In the genomic region with DNA sequence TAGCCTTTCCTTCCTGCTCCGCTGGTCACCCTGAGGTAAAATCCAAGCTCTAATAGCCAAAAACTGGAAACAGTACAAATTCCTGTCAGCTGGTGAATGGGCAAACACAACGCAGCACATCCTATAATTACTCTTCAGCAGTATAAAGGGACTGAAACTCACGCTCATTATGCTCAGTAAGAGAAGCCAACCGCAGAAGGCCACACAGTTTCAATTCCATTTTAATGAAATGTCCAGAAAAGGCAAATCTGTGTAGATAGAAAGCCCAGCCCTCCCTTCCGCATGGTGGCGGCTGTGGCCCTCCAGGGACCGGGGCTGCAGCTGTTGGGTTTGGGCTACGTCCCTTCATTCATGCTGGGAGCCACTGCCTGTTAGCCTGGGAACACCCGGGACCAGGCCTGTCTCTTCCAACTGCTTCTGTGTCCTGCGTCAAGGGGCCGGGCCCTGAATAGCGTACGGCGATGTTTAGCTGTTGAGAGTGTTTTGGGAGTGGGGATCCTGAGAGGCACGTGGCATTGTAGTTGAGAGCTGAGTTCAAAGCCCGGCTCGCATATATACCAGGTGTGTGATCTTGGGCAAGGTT, we compare ENCODE assay signal across 11 cellular contexts. TPM values are rescaled to one million over a fixed set of nuclear protein-coding genes. Genes with fewer than 3 reads are reported as not detected.
DNase-seq lines count a peak whose midpoint lies in the region; ATAC-seq and TF ChIP-seq lines count a peak whose summit lies in the region.
"Had no signal": no experiment of that assay in that cellular context is flagged by ENCODE, and none has a peak within 500 bp of the region (broad histone marks: within the 10 kb centered on the region; RNA-seq: fewer than 3 reads in every experiment).

No MANE protein-coding gene starts in this region.

- intact Hi-C loops in dorsolateral prefrontal cortex (cut with DNase I): no loop called here
- intact Hi-C loops in transverse colon (cut with DNase I; ENCODE audit: low total_unique reads): no loop called here

- in situ Hi-C loops in transverse colon (cut with MboI; ENCODE audit: low pct_ligation_motif_present in 1 of 4, low pct_unique_long_range_greater_than_20kb in 1 of 4, low sequenced_read_pairs in 3 of 4): no loop called here

- no peaks in the 10 kb centered on the region for H3K9me3 ChIP-seq in transverse colon

- H3K36me3 ChIP-seq in transverse colon: peaks cover 0 to 7% (median 0%) of the 10 kb centered on the region in 4 donors

- peaks cover 0 to 17% (median 0%) of the 10 kb centered on the region in 4 donors for H3K4me1 ChIP-seq in transverse colon
- H3K4me1 ChIP-seq: parathyroid adenoma had no signal

- peak; percentile 71 for ATAC-seq in HG03378 (IDR thresholded peaks at IDR 0.05; ENCODE audit: unreplicated experiment)

- WGBS in transverse colon (ENCODE audit: low coverage in 1 of 2), 2 donors: 65 to 75% methylated on average over 1 to 16 of the region's 17 CpGs

- no peak for TF ChIP-seq POLR2A in transverse colon (IDR thresholded peaks at IDR 0.05)

- no peaks in the 10 kb centered on the region for H3K27me3 ChIP-seq in dorsolateral prefrontal cortex
- no peaks in the 10 kb centered on the region for H3K27me3 ChIP-seq in transverse colon

- peak overlapping the region in 52 of 59 donors; percentile 3 to 84 (median 60) for H3K27ac ChIP-seq in dorsolateral prefrontal cortex
- peak overlapping the region in 3 of 4 donors; percentile 45 to 68 (median 57) for H3K27ac ChIP-seq in transverse colon
- H3K27ac ChIP-seq: 22Rv1, parathyroid adenoma had no signal

- H3K4me3 ChIP-seq in dorsolateral prefrontal cortex (peak overlapping the region in 10 of 59 donors; percentile 3 to 31 (median 15)), transverse colon (no peak overlapping the region)

- DNase-seq in NCI-H1092 treated with DMSO at 0.1 percent for 48 hours (lab: John Stamatoyannopoulos, UW) (peak; percentile 30), NCI-H1092 (lab: John Stamatoyannopoulos, UW) (no peak), dorsolateral prefrontal cortex (peak in 4 of 10 donors; percentile 23 to 51 (median 34)), transverse colon (peak; percentile 55), T-helper 9 cell (no peak), NCI-H2107 treated with DMSO at 0.1 percent for 48 hours (lab: John Stamatoyannopoulos, UW; ENCODE audit: unreplicated experiment) (no peak), NCI-H2196 (lab: John Stamatoyannopoulos, UW; ENCODE audit: unreplicated experiment) (no peak)
- DNase-seq: NCI-H187 treated with DMSO at 0.1 percent for 48 hours had no signal

- TF ChIP-seq EP300 in transverse colon (IDR thresholded peaks at IDR 0.05; ENCODE audit: low read depth): no peak

- peak in 11 of 56 donors; percentile 5 to 30 (median 11) for TF ChIP-seq CTCF in dorsolateral prefrontal cortex (IDR thresholded peaks at IDR 0.05 in 54 of 56, conservative IDR thresholded peaks at IDR 0.05 in 2 of 56; ENCODE audit: low read depth in 1 of 56, partially characterized antibody in 56 of 56)
- no peak for TF ChIP-seq CTCF in transverse colon (IDR thresholded peaks at IDR 0.05)

RNA-seq across cellular contexts. Expression of a gene that starts 23.5 kb away (rescaled TPM):
- 1 to 10 TPM in 26 of 120 experiments, under 1 TPM in 94; 0.22 to 2.5 (median 0.70) TPM for total RNA-seq in dorsolateral prefrontal cortex
- 1 to 10 TPM in 1 of 4 donors, under 1 TPM in 1, not detected in 2; 0.32 to 1.5 TPM for total RNA-seq in transverse colon

RNA-seq across cellular contexts. Expression of a gene that starts 40.8 kb away (rescaled TPM):
- total RNA-seq in dorsolateral prefrontal cortex: 10 to 100 TPM in 119 of 120 experiments, 1 to 10 TPM in 1; 9.2 to 35.7 (median 20.2) TPM
- 10 to 100 TPM in 3 of 4 donors, not detected in 1; 15.7 to 51.2 (median 29.7) TPM for total RNA-seq in transverse colon

RNA-seq across cellular contexts. Expression of a gene that starts 41.3 kb away (rescaled TPM):
- 10 to 100 TPM in 119 of 120 experiments, 1 to 10 TPM in 1; 9.7 to 23.1 (median 13.5) TPM for total RNA-seq in dorsolateral prefrontal cortex
- total RNA-seq in transverse colon: 10 to 100 TPM in 1 of 4 donors, 1 to 10 TPM in 3; 5.0 to 10.3 (median 9.2) TPM

RNA-seq across cellular contexts. Expression of a gene that starts 44.3 kb away (rescaled TPM):
- 10 to 100 TPM; 33.6 to 77.3 (median 54.0) TPM for total RNA-seq in dorsolateral prefrontal cortex
- 10 to 100 TPM; 31.1 to 92.5 (median 45.2) TPM for total RNA-seq in transverse colon

RNA-seq across cellular contexts. Expression of a gene that starts 58.2 kb away (rescaled TPM):
- 10 to 100 TPM in 115 of 120 experiments, 1 to 10 TPM in 5; 5.0 to 26.4 (median 16.3) TPM for total RNA-seq in dorsolateral prefrontal cortex
- total RNA-seq in transverse colon: 10 to 100 TPM in 3 of 4 donors, 1 to 10 TPM in 1; 3.0 to 21.1 (median 15.9) TPM

Comparison
In these comparisons a context has a peak if more than half of its experiments do, and no peak if none do; other contexts are left out.
1. DNase-seq: peak in NCI-H1092 treated with DMSO at 0.1 percent for 48 hours (single experiment) and transverse colon (single experiment); none in NCI-H1092 (single experiment), T-helper 9 cell (single experiment), NCI-H2107 treated with DMSO at 0.1 percent for 48 hours (single experiment) and NCI-H2196 (single experiment).